ENCODE assay signal across 2 cellular contexts in the genomic region with DNA sequence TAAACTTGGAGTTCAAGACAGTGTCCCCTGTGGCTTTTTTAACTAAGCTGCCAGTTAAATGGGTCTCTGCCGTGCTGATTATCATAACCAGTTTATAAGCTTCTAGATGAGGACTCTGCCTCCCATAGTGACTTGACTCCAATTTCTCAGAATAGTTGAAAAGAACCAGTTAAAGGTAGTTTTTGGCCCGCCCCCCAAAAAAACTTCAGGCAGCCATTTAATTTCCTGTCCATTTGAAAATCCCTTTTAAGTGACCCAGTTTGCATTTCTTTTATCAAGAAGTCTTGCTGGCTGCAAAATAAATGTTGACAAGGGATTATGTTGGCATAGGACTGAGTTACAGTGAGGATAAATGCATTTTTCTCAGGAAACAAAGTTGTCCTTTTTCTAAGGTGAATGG.
TF ChIP-seq lines count a peak whose summit lies in the region.

No MANE protein-coding gene starts in this region.

TF ChIP-seq in SK-N-SH, 30 proteins besides CTCF, POLR2A, EP300 and RAD21 (continued from another document):
- no peak for TF ChIP-seq MXI1 (IDR thresholded peaks at IDR 0.05; ENCODE audit: low read depth, low read length)
- TF ChIP-seq GABPA (IDR thresholded peaks at IDR 0.05; ENCODE audit: low read depth): no peak
- TF ChIP-seq, protein P1, sequence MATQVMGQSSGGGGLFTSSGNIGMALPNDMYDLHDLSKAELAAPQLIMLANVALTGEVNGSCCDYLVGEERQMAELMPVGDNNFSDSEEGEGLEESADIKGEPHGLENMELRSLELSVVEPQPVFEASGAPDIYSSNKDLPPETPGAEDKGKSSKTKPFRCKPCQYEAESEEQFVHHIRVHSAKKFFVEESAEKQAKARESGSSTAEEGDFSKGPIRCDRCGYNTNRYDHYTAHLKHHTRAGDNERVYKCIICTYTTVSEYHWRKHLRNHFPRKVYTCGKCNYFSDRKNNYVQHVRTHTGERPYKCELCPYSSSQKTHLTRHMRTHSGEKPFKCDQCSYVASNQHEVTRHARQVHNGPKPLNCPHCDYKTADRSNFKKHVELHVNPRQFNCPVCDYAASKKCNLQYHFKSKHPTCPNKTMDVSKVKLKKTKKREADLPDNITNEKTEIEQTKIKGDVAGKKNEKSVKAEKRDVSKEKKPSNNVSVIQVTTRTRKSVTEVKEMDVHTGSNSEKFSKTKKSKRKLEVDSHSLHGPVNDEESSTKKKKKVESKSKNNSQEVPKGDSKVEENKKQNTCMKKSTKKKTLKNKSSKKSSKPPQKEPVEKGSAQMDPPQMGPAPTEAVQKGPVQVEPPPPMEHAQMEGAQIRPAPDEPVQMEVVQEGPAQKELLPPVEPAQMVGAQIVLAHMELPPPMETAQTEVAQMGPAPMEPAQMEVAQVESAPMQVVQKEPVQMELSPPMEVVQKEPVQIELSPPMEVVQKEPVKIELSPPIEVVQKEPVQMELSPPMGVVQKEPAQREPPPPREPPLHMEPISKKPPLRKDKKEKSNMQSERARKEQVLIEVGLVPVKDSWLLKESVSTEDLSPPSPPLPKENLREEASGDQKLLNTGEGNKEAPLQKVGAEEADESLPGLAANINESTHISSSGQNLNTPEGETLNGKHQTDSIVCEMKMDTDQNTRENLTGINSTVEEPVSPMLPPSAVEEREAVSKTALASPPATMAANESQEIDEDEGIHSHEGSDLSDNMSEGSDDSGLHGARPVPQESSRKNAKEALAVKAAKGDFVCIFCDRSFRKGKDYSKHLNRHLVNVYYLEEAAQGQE (IDR thresholded peaks at IDR 0.05; ENCODE audit: low read depth, low read length): no peak
- no peak for TF ChIP-seq TCF12 (IDR thresholded peaks at IDR 0.05)
- TF ChIP-seq FOXJ3 (CRISPR knock-in tag; IDR thresholded peaks at IDR 0.05): no peak
- TF ChIP-seq, protein P2, sequence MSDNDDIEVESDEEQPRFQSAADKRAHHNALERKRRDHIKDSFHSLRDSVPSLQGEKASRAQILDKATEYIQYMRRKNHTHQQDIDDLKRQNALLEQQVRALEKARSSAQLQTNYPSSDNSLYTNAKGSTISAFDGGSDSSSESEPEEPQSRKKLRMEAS (IDR thresholded peaks at IDR 0.05; ENCODE audit: low read depth): no peak
- TF ChIP-seq, protein P3, sequence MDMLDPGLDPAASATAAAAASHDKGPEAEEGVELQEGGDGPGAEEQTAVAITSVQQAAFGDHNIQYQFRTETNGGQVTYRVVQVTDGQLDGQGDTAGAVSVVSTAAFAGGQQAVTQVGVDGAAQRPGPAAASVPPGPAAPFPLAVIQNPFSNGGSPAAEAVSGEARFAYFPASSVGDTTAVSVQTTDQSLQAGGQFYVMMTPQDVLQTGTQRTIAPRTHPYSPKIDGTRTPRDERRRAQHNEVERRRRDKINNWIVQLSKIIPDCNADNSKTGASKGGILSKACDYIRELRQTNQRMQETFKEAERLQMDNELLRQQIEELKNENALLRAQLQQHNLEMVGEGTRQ (IDR thresholded peaks at IDR 0.05; ENCODE audit: borderline replicate concordance, low read depth, low read length): no peak
- no peak for TF ChIP-seq FOXM1 (IDR thresholded peaks at IDR 0.05; ENCODE audit: low read depth)
- TF ChIP-seq CHD2 (IDR thresholded peaks at IDR 0.05; ENCODE audit: low read length, partially characterized antibody): no peak
- no peak for TF ChIP-seq GATA2 (CRISPR knock-in tag; IDR thresholded peaks at IDR 0.05)
- TF ChIP-seq, protein P4, sequence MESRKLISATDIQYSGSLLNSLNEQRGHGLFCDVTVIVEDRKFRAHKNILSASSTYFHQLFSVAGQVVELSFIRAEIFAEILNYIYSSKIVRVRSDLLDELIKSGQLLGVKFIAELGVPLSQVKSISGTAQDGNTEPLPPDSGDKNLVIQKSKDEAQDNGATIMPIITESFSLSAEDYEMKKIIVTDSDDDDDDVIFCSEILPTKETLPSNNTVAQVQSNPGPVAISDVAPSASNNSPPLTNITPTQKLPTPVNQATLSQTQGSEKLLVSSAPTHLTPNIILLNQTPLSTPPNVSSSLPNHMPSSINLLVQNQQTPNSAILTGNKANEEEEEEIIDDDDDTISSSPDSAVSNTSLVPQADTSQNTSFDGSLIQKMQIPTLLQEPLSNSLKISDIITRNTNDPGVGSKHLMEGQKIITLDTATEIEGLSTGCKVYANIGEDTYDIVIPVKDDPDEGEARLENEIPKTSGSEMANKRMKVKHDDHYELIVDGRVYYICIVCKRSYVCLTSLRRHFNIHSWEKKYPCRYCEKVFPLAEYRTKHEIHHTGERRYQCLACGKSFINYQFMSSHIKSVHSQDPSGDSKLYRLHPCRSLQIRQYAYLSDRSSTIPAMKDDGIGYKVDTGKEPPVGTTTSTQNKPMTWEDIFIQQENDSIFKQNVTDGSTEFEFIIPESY (IDR thresholded peaks at IDR 0.05; ENCODE audit: borderline replicate concordance, low read depth): no peak
- no peak for TF ChIP-seq RXRA (IDR thresholded peaks at IDR 0.05; ENCODE audit: borderline replicate concordance, low read depth)
- TF ChIP-seq RCOR1 (IDR thresholded peaks at IDR 0.05; ENCODE audit: low read length): no peak

TF ChIP-seq in SK-N-SH treated with all-trans-retinoic acid at 6 μM for 48 hours, 23 proteins besides CTCF, POLR2A, EP300 and RAD21 (continued from another document):
- TF ChIP-seq, protein P5, sequence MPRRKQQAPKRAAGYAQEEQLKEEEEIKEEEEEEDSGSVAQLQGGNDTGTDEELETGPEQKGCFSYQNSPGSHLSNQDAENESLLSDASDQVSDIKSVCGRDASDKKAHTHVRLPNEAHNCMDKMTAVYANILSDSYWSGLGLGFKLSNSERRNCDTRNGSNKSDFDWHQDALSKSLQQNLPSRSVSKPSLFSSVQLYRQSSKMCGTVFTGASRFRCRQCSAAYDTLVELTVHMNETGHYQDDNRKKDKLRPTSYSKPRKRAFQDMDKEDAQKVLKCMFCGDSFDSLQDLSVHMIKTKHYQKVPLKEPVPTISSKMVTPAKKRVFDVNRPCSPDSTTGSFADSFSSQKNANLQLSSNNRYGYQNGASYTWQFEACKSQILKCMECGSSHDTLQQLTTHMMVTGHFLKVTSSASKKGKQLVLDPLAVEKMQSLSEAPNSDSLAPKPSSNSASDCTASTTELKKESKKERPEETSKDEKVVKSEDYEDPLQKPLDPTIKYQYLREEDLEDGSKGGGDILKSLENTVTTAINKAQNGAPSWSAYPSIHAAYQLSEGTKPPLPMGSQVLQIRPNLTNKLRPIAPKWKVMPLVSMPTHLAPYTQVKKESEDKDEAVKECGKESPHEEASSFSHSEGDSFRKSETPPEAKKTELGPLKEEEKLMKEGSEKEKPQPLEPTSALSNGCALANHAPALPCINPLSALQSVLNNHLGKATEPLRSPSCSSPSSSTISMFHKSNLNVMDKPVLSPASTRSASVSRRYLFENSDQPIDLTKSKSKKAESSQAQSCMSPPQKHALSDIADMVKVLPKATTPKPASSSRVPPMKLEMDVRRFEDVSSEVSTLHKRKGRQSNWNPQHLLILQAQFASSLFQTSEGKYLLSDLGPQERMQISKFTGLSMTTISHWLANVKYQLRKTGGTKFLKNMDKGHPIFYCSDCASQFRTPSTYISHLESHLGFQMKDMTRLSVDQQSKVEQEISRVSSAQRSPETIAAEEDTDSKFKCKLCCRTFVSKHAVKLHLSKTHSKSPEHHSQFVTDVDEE (CRISPR knock-in tag; IDR thresholded peaks at IDR 0.05): no peak
- TF ChIP-seq TCF4 (CRISPR knock-in tag; IDR thresholded peaks at IDR 0.05; ENCODE audit: borderline replicate concordance) (no peak), ISL1 (CRISPR knock-in tag; IDR thresholded peaks at IDR 0.05) (no peak), TOX (CRISPR knock-in tag; IDR thresholded peaks at IDR 0.05; ENCODE audit: borderline replicate concordance) (no peak), PPARA (CRISPR knock-in tag; IDR thresholded peaks at IDR 0.05; ENCODE audit: borderline replicate concordance) (no peak), OSR1 (CRISPR knock-in tag; IDR thresholded peaks at IDR 0.05) (no peak), ZFP3 (CRISPR knock-in tag; IDR thresholded peaks at IDR 0.05) (no peak), RARB (CRISPR knock-in tag; IDR thresholded peaks at IDR 0.05) (no peak), ZNF70 (CRISPR knock-in tag; IDR thresholded peaks at IDR 0.05) (no peak)
- TF ChIP-seq, protein P6, sequence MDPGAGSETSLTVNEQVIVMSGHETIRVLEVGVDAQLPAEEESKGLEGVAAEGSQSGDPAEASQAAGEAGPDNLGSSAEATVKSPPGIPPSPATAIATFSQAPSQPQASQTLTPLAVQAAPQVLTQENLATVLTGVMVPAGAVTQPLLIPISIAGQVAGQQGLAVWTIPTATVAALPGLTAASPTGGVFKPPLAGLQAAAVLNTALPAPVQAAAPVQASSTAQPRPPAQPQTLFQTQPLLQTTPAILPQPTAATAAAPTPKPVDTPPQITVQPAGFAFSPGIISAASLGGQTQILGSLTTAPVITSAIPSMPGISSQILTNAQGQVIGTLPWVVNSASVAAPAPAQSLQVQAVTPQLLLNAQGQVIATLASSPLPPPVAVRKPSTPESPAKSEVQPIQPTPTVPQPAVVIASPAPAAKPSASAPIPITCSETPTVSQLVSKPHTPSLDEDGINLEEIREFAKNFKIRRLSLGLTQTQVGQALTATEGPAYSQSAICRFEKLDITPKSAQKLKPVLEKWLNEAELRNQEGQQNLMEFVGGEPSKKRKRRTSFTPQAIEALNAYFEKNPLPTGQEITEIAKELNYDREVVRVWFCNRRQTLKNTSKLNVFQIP (CRISPR knock-in tag; IDR thresholded peaks at IDR 0.05; ENCODE audit: borderline replicate concordance, low read depth): no peak
- TF ChIP-seq, protein P7, sequence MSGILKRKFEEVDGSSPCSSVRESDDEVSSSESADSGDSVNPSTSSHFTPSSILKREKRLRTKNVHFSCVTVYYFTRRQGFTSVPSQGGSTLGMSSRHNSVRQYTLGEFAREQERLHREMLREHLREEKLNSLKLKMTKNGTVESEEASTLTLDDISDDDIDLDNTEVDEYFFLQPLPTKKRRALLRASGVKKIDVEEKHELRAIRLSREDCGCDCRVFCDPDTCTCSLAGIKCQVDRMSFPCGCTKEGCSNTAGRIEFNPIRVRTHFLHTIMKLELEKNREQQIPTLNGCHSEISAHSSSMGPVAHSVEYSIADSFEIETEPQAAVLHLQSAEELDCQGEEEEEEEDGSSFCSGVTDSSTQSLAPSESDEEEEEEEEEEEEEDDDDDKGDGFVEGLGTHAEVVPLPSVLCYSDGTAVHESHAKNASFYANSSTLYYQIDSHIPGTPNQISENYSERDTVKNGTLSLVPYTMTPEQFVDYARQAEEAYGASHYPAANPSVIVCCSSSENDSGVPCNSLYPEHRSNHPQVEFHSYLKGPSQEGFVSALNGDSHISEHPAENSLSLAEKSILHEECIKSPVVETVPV (CRISPR knock-in tag; IDR thresholded peaks at IDR 0.05): no peak
